Comparison of ENCODE assay signal across 1 cellular context in the genomic region with DNA sequence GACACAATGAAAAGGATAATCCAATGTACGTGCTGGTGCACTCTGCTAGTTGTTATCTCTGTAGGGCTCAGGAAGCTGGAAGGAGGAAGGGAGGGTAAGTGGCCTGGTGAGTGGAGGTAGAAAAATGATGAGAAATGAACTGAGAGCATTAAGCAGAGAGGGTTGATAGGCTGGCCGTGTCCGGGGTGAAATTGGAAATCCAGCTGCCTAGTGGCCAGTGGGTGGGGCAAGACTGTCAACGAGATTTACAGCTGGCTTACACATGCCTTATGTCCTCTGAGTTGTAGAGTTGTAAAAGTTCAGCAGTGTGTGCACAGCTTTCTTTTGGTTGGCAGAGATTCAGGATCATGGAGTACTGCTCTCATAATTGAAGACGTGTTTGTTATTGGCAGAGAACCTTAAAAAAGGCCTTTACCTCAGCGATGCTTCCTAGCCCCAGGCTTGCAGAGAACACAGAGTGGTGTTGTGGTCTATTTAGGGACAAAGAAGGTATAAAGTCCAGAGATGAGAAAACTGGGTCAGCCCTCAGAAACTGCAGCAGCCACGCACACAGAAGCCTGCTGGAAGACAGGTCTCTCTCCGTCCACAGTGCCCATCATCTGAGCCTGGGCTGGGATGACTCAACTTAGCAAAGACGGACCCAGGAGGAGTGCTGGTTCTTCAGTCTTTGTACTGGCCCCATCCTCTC.
A peak's percentile ranks its signal among the peaks of the same experiment; 100 is the strongest.
TF ChIP-seq lines count a peak whose summit lies in the region.

No MANE protein-coding gene starts in this region.

TF ChIP-seq in HEK293, 187 proteins besides CTCF, POLR2A, EP300 and RAD21 (continued from another document):
- TF ChIP-seq, protein P1, sequence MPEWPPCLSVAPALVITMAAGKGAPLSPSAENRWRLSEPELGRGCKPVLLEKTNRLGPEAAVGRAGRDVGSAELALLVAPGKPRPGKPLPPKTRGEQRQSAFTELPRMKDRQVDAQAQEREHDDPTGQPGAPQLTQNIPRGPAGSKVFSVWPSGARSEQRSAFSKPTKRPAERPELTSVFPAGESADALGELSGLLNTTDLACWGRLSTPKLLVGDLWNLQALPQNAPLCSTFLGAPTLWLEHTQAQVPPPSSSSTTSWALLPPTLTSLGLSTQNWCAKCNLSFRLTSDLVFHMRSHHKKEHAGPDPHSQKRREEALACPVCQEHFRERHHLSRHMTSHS (tag by site-specific recombination; IDR thresholded peaks at IDR 0.05) = 0 out of 2 replicates have a peak, but pooled peaks have one; percentile 27
- no peak for TF ChIP-seq ZNF701 (tag by site-specific recombination; IDR thresholded peaks at IDR 0.05)
- TF ChIP-seq ZNF600 (tag by site-specific recombination; IDR thresholded peaks at IDR 0.05) = peak; percentile 64
- TF ChIP-seq, protein P2, sequence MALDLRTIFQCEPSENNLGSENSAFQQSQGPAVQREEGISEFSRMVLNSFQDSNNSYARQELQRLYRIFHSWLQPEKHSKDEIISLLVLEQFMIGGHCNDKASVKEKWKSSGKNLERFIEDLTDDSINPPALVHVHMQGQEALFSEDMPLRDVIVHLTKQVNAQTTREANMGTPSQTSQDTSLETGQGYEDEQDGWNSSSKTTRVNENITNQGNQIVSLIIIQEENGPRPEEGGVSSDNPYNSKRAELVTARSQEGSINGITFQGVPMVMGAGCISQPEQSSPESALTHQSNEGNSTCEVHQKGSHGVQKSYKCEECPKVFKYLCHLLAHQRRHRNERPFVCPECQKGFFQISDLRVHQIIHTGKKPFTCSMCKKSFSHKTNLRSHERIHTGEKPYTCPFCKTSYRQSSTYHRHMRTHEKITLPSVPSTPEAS (tag by site-specific recombination; IDR thresholded peaks at IDR 0.05) = peak; percentile 94
- TF ChIP-seq ZBTB17 (tag by site-specific recombination; IDR thresholded peaks at IDR 0.05) = peak; percentile 97
- peak; percentile 80 for TF ChIP-seq ZNF366 (tag by site-specific recombination; conservative IDR thresholded peaks at IDR 0.05)
- TF ChIP-seq HOXC10 (CRISPR knock-in tag; IDR thresholded peaks at IDR 0.05) = no peak
- TF ChIP-seq, protein P3, sequence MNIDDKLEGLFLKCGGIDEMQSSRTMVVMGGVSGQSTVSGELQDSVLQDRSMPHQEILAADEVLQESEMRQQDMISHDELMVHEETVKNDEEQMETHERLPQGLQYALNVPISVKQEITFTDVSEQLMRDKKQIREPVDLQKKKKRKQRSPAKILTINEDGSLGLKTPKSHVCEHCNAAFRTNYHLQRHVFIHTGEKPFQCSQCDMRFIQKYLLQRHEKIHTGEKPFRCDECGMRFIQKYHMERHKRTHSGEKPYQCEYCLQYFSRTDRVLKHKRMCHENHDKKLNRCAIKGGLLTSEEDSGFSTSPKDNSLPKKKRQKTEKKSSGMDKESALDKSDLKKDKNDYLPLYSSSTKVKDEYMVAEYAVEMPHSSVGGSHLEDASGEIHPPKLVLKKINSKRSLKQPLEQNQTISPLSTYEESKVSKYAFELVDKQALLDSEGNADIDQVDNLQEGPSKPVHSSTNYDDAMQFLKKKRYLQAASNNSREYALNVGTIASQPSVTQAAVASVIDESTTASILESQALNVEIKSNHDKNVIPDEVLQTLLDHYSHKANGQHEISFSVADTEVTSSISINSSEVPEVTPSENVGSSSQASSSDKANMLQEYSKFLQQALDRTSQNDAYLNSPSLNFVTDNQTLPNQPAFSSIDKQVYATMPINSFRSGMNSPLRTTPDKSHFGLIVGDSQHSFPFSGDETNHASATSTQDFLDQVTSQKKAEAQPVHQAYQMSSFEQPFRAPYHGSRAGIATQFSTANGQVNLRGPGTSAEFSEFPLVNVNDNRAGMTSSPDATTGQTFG (tag by site-specific recombination; IDR thresholded peaks at IDR 0.05; ENCODE audit: borderline replicate concordance) = no peak
- TF ChIP-seq KLF9 (tag by site-specific recombination; IDR thresholded peaks at IDR 0.05; ENCODE audit: low read depth) = peak; percentile 77; the same call in 1 of the 2 replicates
- no peak for TF ChIP-seq TCF7L2 (IDR thresholded peaks at IDR 0.05; ENCODE audit: borderline replicate concordance, low read depth, low read length)
- no peak for TF ChIP-seq ZNF426 (tag by site-specific recombination; IDR thresholded peaks at IDR 0.05)
- TF ChIP-seq ZNF362 (tag by site-specific recombination; IDR thresholded peaks at IDR 0.05) = no peak
- TF ChIP-seq GLI2 (tag by site-specific recombination; IDR thresholded peaks at IDR 0.05; ENCODE audit: borderline replicate concordance, low read depth) = no peak; the same call in 1 of the 2 replicates
- TF ChIP-seq, protein P4, sequence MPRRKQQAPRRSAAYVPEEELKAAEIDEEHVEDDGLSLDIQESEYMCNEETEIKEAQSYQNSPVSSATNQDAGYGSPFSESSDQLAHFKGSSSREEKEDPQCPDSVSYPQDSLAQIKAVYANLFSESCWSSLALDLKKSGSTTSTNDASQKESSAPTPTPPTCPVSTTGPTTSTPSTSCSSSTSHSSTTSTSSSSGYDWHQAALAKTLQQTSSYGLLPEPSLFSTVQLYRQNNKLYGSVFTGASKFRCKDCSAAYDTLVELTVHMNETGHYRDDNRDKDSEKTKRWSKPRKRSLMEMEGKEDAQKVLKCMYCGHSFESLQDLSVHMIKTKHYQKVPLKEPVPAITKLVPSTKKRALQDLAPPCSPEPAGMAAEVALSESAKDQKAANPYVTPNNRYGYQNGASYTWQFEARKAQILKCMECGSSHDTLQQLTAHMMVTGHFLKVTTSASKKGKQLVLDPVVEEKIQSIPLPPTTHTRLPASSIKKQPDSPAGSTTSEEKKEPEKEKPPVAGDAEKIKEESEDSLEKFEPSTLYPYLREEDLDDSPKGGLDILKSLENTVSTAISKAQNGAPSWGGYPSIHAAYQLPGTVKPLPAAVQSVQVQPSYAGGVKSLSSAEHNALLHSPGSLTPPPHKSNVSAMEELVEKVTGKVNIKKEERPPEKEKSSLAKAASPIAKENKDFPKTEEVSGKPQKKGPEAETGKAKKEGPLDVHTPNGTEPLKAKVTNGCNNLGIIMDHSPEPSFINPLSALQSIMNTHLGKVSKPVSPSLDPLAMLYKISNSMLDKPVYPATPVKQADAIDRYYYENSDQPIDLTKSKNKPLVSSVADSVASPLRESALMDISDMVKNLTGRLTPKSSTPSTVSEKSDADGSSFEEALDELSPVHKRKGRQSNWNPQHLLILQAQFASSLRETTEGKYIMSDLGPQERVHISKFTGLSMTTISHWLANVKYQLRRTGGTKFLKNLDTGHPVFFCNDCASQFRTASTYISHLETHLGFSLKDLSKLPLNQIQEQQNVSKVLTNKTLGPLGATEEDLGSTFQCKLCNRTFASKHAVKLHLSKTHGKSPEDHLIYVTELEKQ (tag by site-specific recombination; IDR thresholded peaks at IDR 0.05; ENCODE audit: borderline replicate concordance) = peak; percentile 97
- TF ChIP-seq SCRT1 (tag by site-specific recombination; IDR thresholded peaks at IDR 0.05; ENCODE audit: borderline replicate concordance) = peak; percentile 9; the same call in 1 of the 2 replicates
- TF ChIP-seq ZFP69B (tag by site-specific recombination; IDR thresholded peaks at IDR 0.05) = peak; percentile 60; the same call in 1 of the 2 replicates
- TF ChIP-seq ZNF248 (tag by site-specific recombination; IDR thresholded peaks at IDR 0.05) = no peak
- TF ChIP-seq RBAK (tag by site-specific recombination; IDR thresholded peaks at IDR 0.05) = no peak
- no peak for TF ChIP-seq ZNF311 (tag by site-specific recombination; IDR thresholded peaks at IDR 0.05; ENCODE audit: borderline replicate concordance)
- no peak for TF ChIP-seq PRDM1 (tag by site-specific recombination; IDR thresholded peaks at IDR 0.05)
- no peak for TF ChIP-seq ZNF623 (tag by site-specific recombination; IDR thresholded peaks at IDR 0.05)
- TF ChIP-seq KLF7 (tag by site-specific recombination; IDR thresholded peaks at IDR 0.05; ENCODE audit: borderline replicate concordance) = peak; percentile 83; the same call in 1 of the 2 replicates
- TF ChIP-seq ZBTB48 (tag by site-specific recombination; IDR thresholded peaks at IDR 0.05) = 0 out of 2 replicates have a peak, but pooled peaks have one; percentile 29
- no peak for TF ChIP-seq ZNF777 (tag by site-specific recombination; IDR thresholded peaks at IDR 0.05; ENCODE audit: borderline replicate concordance)
- peak; percentile 89 for TF ChIP-seq ZNF580 (tag by site-specific recombination; IDR thresholded peaks at IDR 0.05)
- no peak for TF ChIP-seq EGR2 (tag by site-specific recombination; IDR thresholded peaks at IDR 0.05; ENCODE audit: low read depth)
- peak; percentile 97 for TF ChIP-seq PRDM6 (tag by site-specific recombination; IDR thresholded peaks at IDR 0.05)
- TF ChIP-seq SALL2 (tag by site-specific recombination; IDR thresholded peaks at IDR 0.05; ENCODE audit: borderline replicate concordance) = no peak
- TF ChIP-seq ZNF416 (tag by site-specific recombination; IDR thresholded peaks at IDR 0.05) = no peak
- TF ChIP-seq ZNF654 (tag by site-specific recombination; IDR thresholded peaks at IDR 0.05; ENCODE audit: low read depth) = no peak
- no peak for TF ChIP-seq AEBP2 (tag by site-specific recombination; IDR thresholded peaks at IDR 0.05; ENCODE audit: borderline replicate concordance)
- TF ChIP-seq ZNF121 (tag by site-specific recombination; IDR thresholded peaks at IDR 0.05) = no peak
